Comparison of ENCODE assay signal across 13 cellular contexts in the genomic region with DNA sequence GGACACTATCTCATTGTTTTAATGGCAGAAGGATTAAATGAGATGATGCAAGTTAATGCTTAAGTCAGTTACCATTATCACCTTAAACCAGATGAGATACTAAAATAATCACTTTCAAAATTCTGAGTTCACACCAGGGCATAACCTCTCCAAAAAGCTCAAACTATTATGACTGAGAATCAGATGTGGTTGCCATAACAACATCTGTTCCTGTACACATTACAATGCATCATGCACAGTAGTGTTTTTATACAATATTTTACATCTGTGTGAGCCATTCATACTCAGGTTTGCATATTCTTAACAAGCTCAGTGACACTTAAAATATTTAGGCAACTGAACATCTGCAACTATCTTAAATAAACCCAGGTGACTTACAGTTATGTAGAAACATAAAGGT. TPM values are rescaled to one million over a fixed set of nuclear protein-coding genes. Genes with fewer than 3 reads are reported as not detected.
DNase-seq lines count a peak whose midpoint lies in the region; ATAC-seq, FAIRE-seq and TF ChIP-seq lines count a peak whose summit lies in the region.
"Had no signal": no experiment of that assay in that cellular context is flagged by ENCODE, and none has a peak within 500 bp of the region (broad histone marks: within the 10 kb centered on the region; RNA-seq: fewer than 3 reads in every experiment).

No MANE protein-coding gene starts in this region.

- intact Hi-C loops in HepG2 (cut with micrococcal nuclease; ENCODE audit: unreplicated experiment) = no loop called here
- intact Hi-C loops in right lobe of liver (cut with DNase I) = no loop called here

- TF ChIP-seq POLR2A in HepG2 (IDR thresholded peaks at IDR 0.05; ENCODE audit: insufficient read depth in 1 of 2, low read depth in 2 of 2, low read length in 2 of 2) (no peak), right lobe of liver (IDR thresholded peaks at IDR 0.05) (no peak)

- no peak for ATAC-seq in HepG2
- no peak for ATAC-seq in right lobe of liver
- ATAC-seq in GM21529 (IDR thresholded peaks at IDR 0.05; ENCODE audit: unreplicated experiment) = no peak

- H3K4me1 ChIP-seq in HepG2 (ENCODE audit: insufficient read depth, low read length) (peaks cover 10% of the 10 kb centered on the region), right lobe of liver (peaks cover 0 to 28% (median 5%) of the 10 kb centered on the region in 4 donors)

- H3K36me3 ChIP-seq in HepG2 (replicated peaks in 1 of 2; ENCODE audit: control insufficient read depth in 1 of 2, insufficient read depth in 2 of 2, low read length in 2 of 2) = peaks cover 14 to 67% of the 10 kb centered on the region in 2 experiments
- peaks cover 0 to 6% (median 0%) of the 10 kb centered on the region in 4 donors for H3K36me3 ChIP-seq in right lobe of liver
- H3K36me3 ChIP-seq in SK-N-MC (ENCODE audit: insufficient read depth, low read length) = peaks cover 57% of the 10 kb centered on the region
- H3K36me3 ChIP-seq: suprapubic skin had no signal

- H3K9me3 ChIP-seq in HepG2 (ENCODE audit: low read length) (no peaks in the 10 kb centered on the region), right lobe of liver (no peaks in the 10 kb centered on the region), SK-N-MC (ENCODE audit: low read depth, low read length) (no peaks in the 10 kb centered on the region)
- H3K9me3 ChIP-seq: suprapubic skin had no signal

- DNase-seq in HepG2 (ENCODE audit: low spot score) = no peak
- DNase-seq in right lobe of liver = no peak
- DNase-seq in SK-N-MC (ENCODE audit: low read depth, low spot score) = no peak
- DNase-seq in fibroblast of the aortic adventitia (ENCODE audit: low read depth) = peak; percentile 25
- no peak for DNase-seq in stimulated activated CD4-positive, alpha-beta T cell treated with anti-CD3 and anti-CD28 coated beads, Interleukin-4, amount 100 ng/mL, for 4 hours
- DNase-seq in inferior parietal cortex (ENCODE audit: extremely low spot score) = no peak
- DNase-seq in DMS79 (lab: John Stamatoyannopoulos, UW) = no peak
- DNase-seq: activated CD4-positive, alpha-beta T cell treated with anti-CD3 and anti-CD28 coated beads, Interleukin-2, amount 10 ng/mL, durations not matched to agents 7 days and 5 days; C1 segment of cervical spinal cord; Right ventricle myocardium superior; stimulated activated CD4-positive, alpha-beta T cell treated with anti-CD3 and anti-CD28 coated beads, Interleukin-15, amount 100 ng/mL, for 24 hours had no signal

- no peak for TF ChIP-seq CTCF in HepG2 (CRISPR knock-in tag; IDR thresholded peaks at IDR 0.05)
- no peak for TF ChIP-seq CTCF in right lobe of liver (IDR thresholded peaks at IDR 0.05)
- TF ChIP-seq CTCF in fibroblast of the aortic adventitia (IDR thresholded peaks at IDR 0.05; ENCODE audit: insufficient read depth, low read length) = no peak

- TF ChIP-seq RAD21 in HepG2 (CRISPR knock-in tag; IDR thresholded peaks at IDR 0.05) = no peak

- no peaks in the 10 kb centered on the region for H3K27me3 ChIP-seq in HepG2 (ENCODE audit: control insufficient read depth in 1 of 2, insufficient read depth in 2 of 2, low read length in 2 of 2)
- no peaks in the 10 kb centered on the region for H3K27me3 ChIP-seq in right lobe of liver
- H3K27me3 ChIP-seq: suprapubic skin had no signal

- no peak for FAIRE-seq in HepG2 (lab: Jason Lieb, UNC)

- H3K4me3 ChIP-seq in HepG2 (replicated peaks in 1 of 3; ENCODE audit: insufficient read depth in 1 of 3, low read depth in 2 of 3, low read length in 3 of 3) = no peak overlapping the region
- no peak overlapping the region for H3K4me3 ChIP-seq in right lobe of liver
- no peak overlapping the region for H3K4me3 ChIP-seq in SK-N-MC
- H3K4me3 ChIP-seq in fibroblast of the aortic adventitia (ENCODE audit: low read depth, low read length) = no peak overlapping the region
- H3K4me3 ChIP-seq: suprapubic skin had no signal

- no peak overlapping the region for H2AFZ ChIP-seq in HepG2 (ENCODE audit: low read length)

- H3K9ac ChIP-seq in HepG2 (ENCODE audit: insufficient read depth, low read depth, low read length) (no peak overlapping the region), SK-N-MC (ENCODE audit: insufficient read length) (no peak overlapping the region)

- CTCF ChIA-PET in HepG2 (lab: Yijun Ruan, JAX; ENCODE audit: low intra/inter-chr PET ratio, low total read pairs) = interaction anchor here (0.7 kb wide), 1 partner anchor 9 kb away, joined by 4 read pairs; no protein-coding TSS in a partner anchor

- H4K20me1 ChIP-seq in HepG2 (ENCODE audit: insufficient read depth, low read length) = peaks cover 70% of the 10 kb centered on the region

- POLR2A ChIA-PET in HepG2 (lab: Yijun Ruan, JAX) = interaction anchor here (1.2 to 2.5 kb wide), 2 partner anchors 8 to 26 kb away, joined by 3 to 8 read pairs; no protein-coding TSS in a partner anchor

- H3K27ac ChIP-seq in HepG2 (ENCODE audit: extremely low read length, insufficient read depth, low read length) (no peak overlapping the region), right lobe of liver (no peak overlapping the region), SK-N-MC (0 out of 2 replicates have a peak overlapping the region, but pooled peaks have one; percentile 2)
- H3K27ac ChIP-seq: suprapubic skin had no signal

- TF ChIP-seq EP300 in HepG2 (IDR thresholded peaks at IDR 0.05; ENCODE audit: low read depth in 2 of 2, low read length in 2 of 2) (no peak), HepG2 (CRISPR knock-in tag; IDR thresholded peaks at IDR 0.05; ENCODE audit: borderline replicate concordance) (no peak)

- no TSS peak for BruUV-seq in HepG2 (replicated peaks; lab: Mats Ljungman, UMichigan)

- peaks cover 95% of the 10 kb centered on the region for H3K79me2 ChIP-seq in HepG2 (ENCODE audit: insufficient read depth, low read length)

- in situ Hi-C loops in HepG2 (cut with HindIII; ENCODE audit: extremely low pct_ligation_motif_present, low pct_unique_long_range_greater_than_20kb) = no loop called here

- no peak overlapping the region for H3K4me2 ChIP-seq in HepG2 (ENCODE audit: low read depth, low read length)

RNA-seq across cellular contexts. Expression of a gene that starts 10.2 kb away (rescaled TPM):
- total RNA-seq in HepG2 (2016; rRNA removed; fragmentation: Illumina TruSeq; extraction: Trizol) = 21.5 and 60.7 TPM in 2 replicates
- 3.6 and 4.4 TPM in 2 replicates for total RNA-seq in HepG2 (2016; cell fraction: cytosol; rRNA removed; fragmentation: Illumina TruSeq; extraction: Trizol; ENCODE audit: low read depth)
- total RNA-seq in HepG2 (2016; cell fraction: insoluble cytoplasmic fraction; rRNA removed; fragmentation: Illumina TruSeq; extraction: Trizol) = 17.8 and 59.9 TPM in 2 replicates
- 20.1 and 20.5 TPM in 2 replicates for total RNA-seq in HepG2 (2016; cell fraction: membrane; rRNA removed; fragmentation: Illumina TruSeq; extraction: Trizol)
- total RNA-seq in HepG2 (2016; cell fraction: nucleus; rRNA removed; fragmentation: Illumina TruSeq; extraction: Trizol) = 51.3 and 55.1 TPM in 2 replicates
- 21.0 and 22.3 TPM in 2 replicates for polyA plus RNA-seq in HepG2 (2011; rRNA removed)
- 11.3 and 19.3 TPM in 2 replicates for polyA plus RNA-seq in HepG2 (2011; cell fraction: cytosol; rRNA removed)
- 30.4 and 32.5 TPM in 2 replicates for polyA plus RNA-seq in HepG2 (2011; cell fraction: nucleus; rRNA removed)
- 45.9 and 50.4 TPM in 2 replicates for polyA plus RNA-seq in HepG2 (2012)
- 2.9 and 3.3 TPM in 2 replicates for polyA plus RNA-seq in HepG2 (2016; cell fraction: cytosol; fragmentation: Illumina TruSeq; extraction: Trizol; ENCODE audit: low read depth)
- 57.9 and 63.1 TPM in 2 replicates for polyA plus RNA-seq in HepG2 (2016; cell fraction: insoluble cytoplasmic fraction; fragmentation: Illumina TruSeq; extraction: Trizol; ENCODE audit: low read depth)
- polyA plus RNA-seq in HepG2 (2016; cell fraction: membrane; fragmentation: Illumina TruSeq; extraction: Trizol; ENCODE audit: low read depth) = 8.8 and 9.4 TPM in 2 replicates
- polyA plus RNA-seq in HepG2 (2016; cell fraction: nucleus; fragmentation: Illumina TruSeq; extraction: Trizol; ENCODE audit: insufficient read depth, low read depth) = 78.5 and 79.2 TPM in 2 replicates
- 22.3 and 32.8 TPM in 2 replicates for polyA minus RNA-seq in HepG2 (2011; rRNA and poly(A)+ RNA removed; ENCODE audit: low replicate concordance)
- polyA minus RNA-seq in HepG2 (2011; cell fraction: cytosol; rRNA and poly(A)+ RNA removed) = 29.7 and 42.9 TPM in 2 replicates
- polyA minus RNA-seq in HepG2 (2011; cell fraction: nucleus; rRNA and poly(A)+ RNA removed) = 74.0 and 91.4 TPM in 2 replicates
- total RNA-seq in right lobe of liver = 10 to 100 TPM; 19.8 to 25.9 (median 23.1) TPM
- total RNA-seq in fibroblast of the aortic adventitia (ENCODE audit: low replicate concordance) = 31.2 and 35.4 TPM in 2 replicates

RNA-seq across cellular contexts. Expression of a gene that starts 37.3 kb away (rescaled TPM):
- 161 and 187 TPM in 2 replicates for total RNA-seq in HepG2 (2016; rRNA removed; fragmentation: Illumina TruSeq; extraction: Trizol)
- 32.3 and 33.7 TPM in 2 replicates for total RNA-seq in HepG2 (2016; cell fraction: cytosol; rRNA removed; fragmentation: Illumina TruSeq; extraction: Trizol; ENCODE audit: low read depth)
- total RNA-seq in HepG2 (2016; cell fraction: insoluble cytoplasmic fraction; rRNA removed; fragmentation: Illumina TruSeq; extraction: Trizol) = 167 and 188 TPM in 2 replicates
- total RNA-seq in HepG2 (2016; cell fraction: membrane; rRNA removed; fragmentation: Illumina TruSeq; extraction: Trizol) = 30.4 and 39.3 TPM in 2 replicates
- 102 and 109 TPM in 2 replicates for total RNA-seq in HepG2 (2016; cell fraction: nucleus; rRNA removed; fragmentation: Illumina TruSeq; extraction: Trizol)
- polyA plus RNA-seq in HepG2 (2011; rRNA removed) = 75.7 and 83.2 TPM in 2 replicates
- 67.0 and 87.1 TPM in 2 replicates for polyA plus RNA-seq in HepG2 (2011; cell fraction: cytosol; rRNA removed)
- polyA plus RNA-seq in HepG2 (2011; cell fraction: nucleus; rRNA removed) = 40.6 and 43.3 TPM in 2 replicates
- 92.8 and 103 TPM in 2 replicates for polyA plus RNA-seq in HepG2 (2012)
- polyA plus RNA-seq in HepG2 (2016; cell fraction: cytosol; fragmentation: Illumina TruSeq; extraction: Trizol; ENCODE audit: low read depth) = 19.8 and 20.9 TPM in 2 replicates
- polyA plus RNA-seq in HepG2 (2016; cell fraction: insoluble cytoplasmic fraction; fragmentation: Illumina TruSeq; extraction: Trizol; ENCODE audit: low read depth) = 215 and 249 TPM in 2 replicates
- polyA plus RNA-seq in HepG2 (2016; cell fraction: membrane; fragmentation: Illumina TruSeq; extraction: Trizol; ENCODE audit: low read depth) = 27.9 and 30.1 TPM in 2 replicates
- 177 and 193 TPM in 2 replicates for polyA plus RNA-seq in HepG2 (2016; cell fraction: nucleus; fragmentation: Illumina TruSeq; extraction: Trizol; ENCODE audit: insufficient read depth, low read depth)
- 23.1 and 28.4 TPM in 2 replicates for polyA minus RNA-seq in HepG2 (2011; rRNA and poly(A)+ RNA removed; ENCODE audit: low replicate concordance)
- 38.3 and 41.9 TPM in 2 replicates for polyA minus RNA-seq in HepG2 (2011; cell fraction: cytosol; rRNA and poly(A)+ RNA removed)
- 49.6 and 51.1 TPM in 2 replicates for polyA minus RNA-seq in HepG2 (2011; cell fraction: nucleus; rRNA and poly(A)+ RNA removed)
- total RNA-seq in right lobe of liver = 10 to 100 TPM; 16.6 to 40.4 (median 21.2) TPM
- 52.3 and 70.8 TPM in 2 replicates for total RNA-seq in fibroblast of the aortic adventitia (ENCODE audit: low replicate concordance)

RNA-seq across cellular contexts. Expression of a gene that starts 37.6 kb away (rescaled TPM):
- total RNA-seq in HepG2 (2016; rRNA removed; fragmentation: Illumina TruSeq; extraction: Trizol) (8.4 and 9.7 TPM in 2 replicates), right lobe of liver (1 to 10 TPM; 2.3 to 3.2 (median 2.7) TPM), fibroblast of the aortic adventitia (ENCODE audit: low replicate concordance) (3.8 and 7.9 TPM in 2 replicates)
- 1.2 and 1.3 TPM in 2 replicates for total RNA-seq in HepG2 (2016; cell fraction: cytosol; rRNA removed; fragmentation: Illumina TruSeq; extraction: Trizol; ENCODE audit: low read depth)
- total RNA-seq in HepG2 (2016; cell fraction: insoluble cytoplasmic fraction; rRNA removed; fragmentation: Illumina TruSeq; extraction: Trizol) = 7.8 and 8.8 TPM in 2 replicates
- total RNA-seq in HepG2 (2016; cell fraction: membrane; rRNA removed; fragmentation: Illumina TruSeq; extraction: Trizol) = 3.7 and 4.2 TPM in 2 replicates
- 5.4 and 5.7 TPM in 2 replicates for total RNA-seq in HepG2 (2016; cell fraction: nucleus; rRNA removed; fragmentation: Illumina TruSeq; extraction: Trizol)
- 3.7 and 4.1 TPM in 2 replicates for polyA plus RNA-seq in HepG2 (2011; rRNA removed)
- polyA plus RNA-seq in HepG2 (2011; cell fraction: cytosol; rRNA removed) = 4.0 and 4.1 TPM in 2 replicates
- polyA plus RNA-seq in HepG2 (2011; cell fraction: nucleus; rRNA removed) = 2.9 and 3.2 TPM in 2 replicates
- polyA plus RNA-seq in HepG2 (2012) = 2.7 and 3.3 TPM in 2 replicates
- 0.53 and 0.58 TPM in 2 replicates for polyA plus RNA-seq in HepG2 (2016; cell fraction: cytosol; fragmentation: Illumina TruSeq; extraction: Trizol; ENCODE audit: low read depth)
- polyA plus RNA-seq in HepG2 (2016; cell fraction: insoluble cytoplasmic fraction; fragmentation: Illumina TruSeq; extraction: Trizol; ENCODE audit: low read depth) = 7.8 and 8.0 TPM in 2 replicates
- 1.7 and 2.1 TPM in 2 replicates for polyA plus RNA-seq in HepG2 (2016; cell fraction: membrane; fragmentation: Illumina TruSeq; extraction: Trizol; ENCODE audit: low read depth)
- polyA plus RNA-seq in HepG2 (2016; cell fraction: nucleus; fragmentation: Illumina TruSeq; extraction: Trizol; ENCODE audit: insufficient read depth, low read depth) = 4.3 and 4.4 TPM in 2 replicates
- 14.6 and 20.7 TPM in 2 replicates for polyA minus RNA-seq in HepG2 (2011; rRNA and poly(A)+ RNA removed; ENCODE audit: low replicate concordance)
- polyA minus RNA-seq in HepG2 (2011; cell fraction: cytosol; rRNA and poly(A)+ RNA removed) = 6.3 and 6.7 TPM in 2 replicates
- polyA minus RNA-seq in HepG2 (2011; cell fraction: nucleus; rRNA and poly(A)+ RNA removed) = 12.4 and 13.6 TPM in 2 replicates
